In genomic region chr12:122116707-122117535, GRCh38 we compare ENCODE assay signal across 11 cellular contexts. TPM values are rescaled to one million over a fixed set of nuclear protein-coding genes. Genes with fewer than 3 reads are reported as not detected.
DNase-seq lines count a peak whose midpoint lies in the region; ATAC-seq, FAIRE-seq and TF ChIP-seq lines count a peak whose summit lies in the region.
"Had no signal": no experiment of that assay in that cellular context is flagged by ENCODE, and none has a peak within 500 bp of the region (broad histone marks: within the 10 kb centered on the region; RNA-seq: fewer than 3 reads in every experiment).

No MANE protein-coding gene starts in this region.

- peak; percentile 51 for ATAC-seq in left ventricle myocardium superior

- TF ChIP-seq EP300 in sigmoid colon (IDR thresholded peaks at IDR 0.05) = no peak

- H3K27me3 ChIP-seq in sigmoid colon = no peaks in the 10 kb centered on the region

- FAIRE-seq in RCC 7860 (lab: Jason Lieb, UNC) = no peak
- FAIRE-seq: G401.6 had no signal

- no peaks in the 10 kb centered on the region for H3K27me3 Mint-ChIP-seq in activated T-helper 1 cell treated with anti-CD3 and anti-CD28 coated beads, Interleukin-12 subunit alpha, Interleukin-12 subunit beta, Interleukin-2, Interleukin-4 antibody, amounts not matched to agents 30 ng/mL and 10 ng/mL and 1 ng/mL, durations not matched to agents 14 hours and 24 hours and 36 hours (ENCODE audit: insufficient read depth)
- H3K27me3 Mint-ChIP-seq: activated CD4-positive, alpha-beta T cell treated with anti-CD3 and anti-CD28 coated beads, Interleukin-2, amount 10 ng/mL, durations not matched to agents 7 days and 5 days had no signal

- H3K36me3 Mint-ChIP-seq in activated T-helper 1 cell treated with anti-CD3 and anti-CD28 coated beads, Interleukin-12 subunit alpha, Interleukin-12 subunit beta, Interleukin-2, Interleukin-4 antibody, amounts not matched to agents 30 ng/mL and 10 ng/mL and 1 ng/mL, durations not matched to agents 14 hours and 24 hours and 36 hours (ENCODE audit: low read depth) = peaks cover 3% of the 10 kb centered on the region

- peaks cover 6% of the 10 kb centered on the region for H3K4me1 Mint-ChIP-seq in activated T-helper 1 cell treated with anti-CD3 and anti-CD28 coated beads, Interleukin-12 subunit alpha, Interleukin-12 subunit beta, Interleukin-2, Interleukin-4 antibody, amounts not matched to agents 30 ng/mL and 10 ng/mL and 1 ng/mL, durations not matched to agents 14 hours and 24 hours and 36 hours (ENCODE audit: low read depth)

- peak overlapping the region; percentile 27 for H3K27ac Mint-ChIP-seq in activated T-helper 1 cell treated with anti-CD3 and anti-CD28 coated beads, Interleukin-12 subunit alpha, Interleukin-12 subunit beta, Interleukin-2, Interleukin-4 antibody, amounts not matched to agents 30 ng/mL and 10 ng/mL and 1 ng/mL, durations not matched to agents 14 hours and 24 hours and 36 hours
- H3K27ac Mint-ChIP-seq: activated CD4-positive, alpha-beta T cell treated with anti-CD3 and anti-CD28 coated beads, Interleukin-2, amount 10 ng/mL, durations not matched to agents 7 days and 5 days had no signal

- H3K4me3 Mint-ChIP-seq in activated T-helper 1 cell treated with anti-CD3 and anti-CD28 coated beads, Interleukin-12 subunit alpha, Interleukin-12 subunit beta, Interleukin-2, Interleukin-4 antibody, amounts not matched to agents 30 ng/mL and 10 ng/mL and 1 ng/mL, durations not matched to agents 14 hours and 24 hours and 36 hours = no peak overlapping the region
- H3K4me3 Mint-ChIP-seq: activated CD4-positive, alpha-beta T cell treated with anti-CD3 and anti-CD28 coated beads, Interleukin-2, amount 10 ng/mL, durations not matched to agents 7 days and 5 days had no signal

- TF ChIP-seq POLR2A in sigmoid colon (IDR thresholded peaks at IDR 0.05) = no peak

- H3K4me1 ChIP-seq in sigmoid colon = peaks cover 0 to 74% (median 61%) of the 10 kb centered on the region in 4 donors

- peak overlapping the region in 3 of 4 donors; percentile 53 to 77 (median 74) for H3K27ac ChIP-seq in sigmoid colon

- peak in 1 of 4 experiments; percentile 12 for TF ChIP-seq CTCF in sigmoid colon (IDR thresholded peaks at IDR 0.05)

- H3K9me3 Mint-ChIP-seq in activated T-helper 1 cell treated with anti-CD3 and anti-CD28 coated beads, Interleukin-12 subunit alpha, Interleukin-12 subunit beta, Interleukin-2, Interleukin-4 antibody, amounts not matched to agents 30 ng/mL and 10 ng/mL and 1 ng/mL, durations not matched to agents 14 hours and 24 hours and 36 hours = no peaks in the 10 kb centered on the region
- H3K9me3 Mint-ChIP-seq: activated CD4-positive, alpha-beta T cell treated with anti-CD3 and anti-CD28 coated beads, Interleukin-2, amount 10 ng/mL, durations not matched to agents 7 days and 5 days had no signal

- no peak overlapping the region for H3K4me3 ChIP-seq in sigmoid colon

- peak; percentile 88 for DNase-seq in LHCN-M2 (ENCODE audit: low read depth)
- no peak for DNase-seq in activated T-helper 1 cell treated with anti-CD3 and anti-CD28 coated beads, Interleukin-12 subunit alpha, Interleukin-12 subunit beta, Interleukin-2, Interleukin-4 antibody, amounts not matched to agents 30 ng/mL and 10 ng/mL and 1 ng/mL, durations not matched to agents 14 hours and 24 hours and 36 hours (ENCODE audit: low spot score)
- DNase-seq in left ventricle myocardium superior = no peak
- peak; percentile 69 for DNase-seq in sigmoid colon
- no peak for DNase-seq in hepatic stellate cell (ENCODE audit: low spot score)
- DNase-seq in activated T-cell treated with anti-CD3 and anti-CD28 coated beads, Interleukin-2, amount 50 U/mL, for 1 hour = no peak
- no peak for DNase-seq in RCC 7860 (ENCODE audit: low spot score)
- DNase-seq in HuH-7 (ENCODE audit: low spot score) = no peak
- DNase-seq: activated CD4-positive, alpha-beta T cell treated with anti-CD3 and anti-CD28 coated beads, Interleukin-2, amount 10 ng/mL, durations not matched to agents 7 days and 5 days had no signal

- H3K9me3 ChIP-seq in sigmoid colon = no peaks in the 10 kb centered on the region

- 19 to 70% methylated on average over 16 of the region's 16 CpGs for WGBS in sigmoid colon, 2 donors

- H3K36me3 ChIP-seq in sigmoid colon = peaks cover 0 to 4% (median 0%) of the 10 kb centered on the region in 4 donors

- intact Hi-C loops in activated T-helper 1 cell treated with anti-CD3 and anti-CD28 coated beads, Interleukin-12 subunit alpha, Interleukin-12 subunit beta, Interleukin-2, Interleukin-4 antibody, amounts not matched to agents 30 ng/mL and 10 ng/mL and 1 ng/mL, durations not matched to agents 14 hours and 24 hours and 36 hours (cut with micrococcal nuclease) = no loop called here
- intact Hi-C loops in left ventricle myocardium superior (cut with micrococcal nuclease) (loop anchor here (5.0 kb wide), 1 partner anchor 45 kb away; no protein-coding TSS in a partner anchor), sigmoid colon (cut with DNase I) (no loop called here)

RNA-seq across cellular contexts. Expression of gene MLXIP, which starts 38.4 kb away (rescaled TPM):
- total RNA-seq in LHCN-M2 (2014; rRNA removed) (7.8 and 8.4 TPM in 2 replicates), left ventricle myocardium superior (30.2 TPM), sigmoid colon (10 to 100 TPM; 32.9 to 87.5 (median 57.3) TPM)
- polyA plus RNA-seq in LHCN-M2 (2012) = 13.0 TPM
- total RNA-seq in activated T-helper 1 cell treated with anti-CD3 and anti-CD28 coated beads, Interleukin-12 subunit alpha, Interleukin-12 subunit beta, Interleukin-2, Interleukin-4 antibody, amounts not matched to agents 30 ng/mL and 10 ng/mL and 1 ng/mL, durations not matched to agents 14 hours and 24 hours and 36 hours = 59.0 and 62.1 TPM in 2 replicates
- polyA plus RNA-seq in sigmoid colon = 100 to 1,000 TPM in 1 of 3 donors, 10 to 100 TPM in 2; 15.6 to 141 (median 35.4) TPM

RNA-seq across cellular contexts. Expression of gene IL31, which starts 57.1 kb away (rescaled TPM):
- total RNA-seq in LHCN-M2 (2014; rRNA removed) (not detected in 2 replicates), left ventricle myocardium superior (not detected), sigmoid colon (not detected)
- polyA plus RNA-seq in LHCN-M2 (2012) = not detected
- total RNA-seq in activated T-helper 1 cell treated with anti-CD3 and anti-CD28 coated beads, Interleukin-12 subunit alpha, Interleukin-12 subunit beta, Interleukin-2, Interleukin-4 antibody, amounts not matched to agents 30 ng/mL and 10 ng/mL and 1 ng/mL, durations not matched to agents 14 hours and 24 hours and 36 hours = 5.5 and 6.6 TPM in 2 replicates
- not detected for polyA plus RNA-seq in sigmoid colon
- total RNA-seq: activated CD4-positive, alpha-beta T cell treated with anti-CD3 and anti-CD28 coated beads, Interleukin-2, amount 10 ng/mL, durations not matched to agents 7 days and 5 days; cerebellum had no signal

Comparison
In these comparisons a context has a peak if more than half of its experiments do, and no peak if none do; other contexts are left out.
1. DNase-seq: peak in LHCN-M2 (single experiment) and sigmoid colon (single experiment); none in activated T-helper 1 cell treated with anti-CD3 and anti-CD28 coated beads, Interleukin-12 subunit alpha, Interleukin-12 subunit beta, Interleukin-2, Interleukin-4 antibody, amounts not matched to agents 30 ng/mL and 10 ng/mL and 1 ng/mL, durations not matched to agents 14 hours and 24 hours and 36 hours (single experiment), left ventricle myocardium superior (single experiment), hepatic stellate cell (single experiment), activated T-cell treated with anti-CD3 and anti-CD28 coated beads, Interleukin-2, amount 50 U/mL, for 1 hour (single experiment), RCC 7860 (single experiment) and HuH-7 (single experiment).